2 cellular contexts compared by ENCODE assay signal in genomic region chr21:14737922-14738321, GRCh38.
TF ChIP-seq lines count a peak whose summit lies in the region.

No MANE protein-coding gene starts in this region.

TF ChIP-seq in IMR-90, 13 proteins besides CTCF, POLR2A, EP300 and RAD21 (continued from another document):
- TF ChIP-seq ELK1 (IDR thresholded peaks at IDR 0.05; ENCODE audit: borderline replicate concordance, low read depth, low read length) (no peak), MAFK (IDR thresholded peaks at IDR 0.05; ENCODE audit: low read depth, low read length) (no peak), MXI1 (IDR thresholded peaks at IDR 0.05; ENCODE audit: borderline replicate concordance, low read depth, low read length) (no peak), SMC3 (IDR thresholded peaks at IDR 0.05; ENCODE audit: low read depth, low read length) (no peak), USF2 (IDR thresholded peaks at IDR 0.05; ENCODE audit: low read depth, low read length) (no peak), RFX5 (IDR thresholded peaks at IDR 0.05; ENCODE audit: low read depth, low read length) (no peak), NFE2L2 (IDR thresholded peaks at IDR 0.05; ENCODE audit: low read depth, low read length) (no peak), CHD1 (IDR thresholded peaks at IDR 0.05; ENCODE audit: low read depth, low read length) (no peak), BHLHE40 (IDR thresholded peaks at IDR 0.05; ENCODE audit: low read depth, low read length) (no peak), CEBPB (IDR thresholded peaks at IDR 0.05; ENCODE audit: low read depth, low read length) (no peak)

TF ChIP-seq in SK-N-SH, 30 proteins besides CTCF, POLR2A, EP300 and RAD21 (continued from another document):
- no peak for TF ChIP-seq PBX3 (IDR thresholded peaks at IDR 0.05)
- TF ChIP-seq SMC3 (IDR thresholded peaks at IDR 0.05; ENCODE audit: low read depth, low read length), result peak; percentile 42
TF ChIP-seq in SK-N-SH: peak in this region for 1.
